In the genomic region with DNA sequence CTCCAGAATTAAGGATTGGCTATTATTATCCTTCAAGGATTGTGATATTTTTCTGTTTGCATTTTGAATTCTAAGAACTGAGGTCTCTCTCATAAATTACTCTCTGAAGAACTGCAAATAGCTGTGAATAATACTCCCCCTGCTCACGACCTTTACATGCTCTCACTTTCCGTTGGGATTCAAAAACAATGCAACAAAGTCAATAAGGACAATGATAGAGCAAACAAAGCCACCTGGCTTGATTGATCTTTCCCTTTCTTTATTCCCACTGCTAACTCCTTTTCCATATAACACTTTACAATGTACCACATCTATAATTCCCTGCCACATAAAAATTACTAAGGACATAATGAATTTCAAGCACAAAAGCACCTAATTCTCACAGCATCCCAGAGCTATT, we compare ENCODE assay signal across 12 cellular contexts.
"Had no signal": no experiment of that assay in that cellular context is flagged by ENCODE, and none has a peak within 500 bp of the region (broad histone marks: within the 10 kb centered on the region; RNA-seq: fewer than 3 reads in every experiment).

No MANE protein-coding gene starts in this region.

- DNase-seq: activated CD4-positive, alpha-beta T cell treated with anti-CD3 and anti-CD28 coated beads, Interleukin-2, amount 50 U/mL, for 1 hour; activated CD8-positive, alpha-beta memory T cell treated with anti-CD3 and anti-CD28 coated beads for 24 hours; activated naive CD4-positive, alpha-beta T cell; activated naive CD8-positive, alpha-beta T cell treated with anti-CD3 and anti-CD28 coated beads, Interleukin-2, amount 10 ng/mL, durations not matched to agents 7 days and 5 days; central memory CD4-positive, alpha-beta T cell; stimulated activated naive CD8-positive, alpha-beta T cell treated with anti-CD3 and anti-CD28 coated beads, Interleukin-15, amount 100 ng/mL, for 72 hours; testis had no signal

- H3K36me3 Mint-ChIP-seq: activated naive CD8-positive, alpha-beta T cell treated with anti-CD3 and anti-CD28 coated beads, Interleukin-2, amount 10 ng/mL, durations not matched to agents 7 days and 5 days; mesothelial cell of epicardium had no signal

- H3K4me1 Mint-ChIP-seq: activated naive CD8-positive, alpha-beta T cell treated with anti-CD3 and anti-CD28 coated beads, Interleukin-2, amount 10 ng/mL, durations not matched to agents 7 days and 5 days; mesothelial cell of epicardium; stimulated activated naive CD8-positive, alpha-beta T cell treated with anti-CD3 and anti-CD28 coated beads, Interleukin-15, amount 100 ng/mL, for 72 hours had no signal

- H3K4me3 Mint-ChIP-seq: activated naive CD8-positive, alpha-beta T cell treated with anti-CD3 and anti-CD28 coated beads, Interleukin-2, amount 10 ng/mL, durations not matched to agents 7 days and 5 days; brain; mesothelial cell of epicardium; neural crest cell; stimulated activated naive CD8-positive, alpha-beta T cell treated with anti-CD3 and anti-CD28 coated beads, Interleukin-15, amount 100 ng/mL, for 72 hours had no signal

- H3K27ac Mint-ChIP-seq: activated naive CD8-positive, alpha-beta T cell treated with anti-CD3 and anti-CD28 coated beads, Interleukin-2, amount 10 ng/mL, durations not matched to agents 7 days and 5 days; brain; mesothelial cell of epicardium; stimulated activated naive CD8-positive, alpha-beta T cell treated with anti-CD3 and anti-CD28 coated beads, Interleukin-15, amount 100 ng/mL, for 72 hours had no signal

- ATAC-seq: esophagus mucosa; sciatic nerve; stimulated activated naive CD8-positive, alpha-beta T cell treated with anti-CD3 and anti-CD28 coated beads, Interleukin-15, amount 100 ng/mL, for 72 hours had no signal
